ENCODE assay signal across 23 cellular contexts in the genomic region with DNA sequence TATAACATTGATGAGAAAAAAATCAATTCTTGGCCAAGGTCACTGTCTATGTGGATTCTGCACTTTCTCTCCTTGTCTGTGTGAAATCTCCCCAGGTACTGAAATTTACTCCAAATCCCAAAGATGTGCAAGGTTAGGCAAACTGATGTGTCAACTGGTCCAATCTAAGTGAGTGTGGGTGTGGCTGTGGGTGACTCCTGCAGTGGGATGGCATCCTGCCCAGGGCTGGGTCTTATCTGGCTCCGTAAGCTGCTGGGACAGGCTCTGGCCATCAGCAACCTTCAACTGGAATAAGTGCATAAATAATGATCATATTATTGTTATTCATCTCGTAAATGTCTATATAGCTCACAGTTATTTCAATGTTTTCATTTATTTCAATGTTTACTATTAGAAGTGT.
DNase-seq lines count a peak whose midpoint lies in the region; TF ChIP-seq lines count a peak whose summit lies in the region.
"Had no signal": no experiment of that assay in that cellular context is flagged by ENCODE, and none has a peak within 500 bp of the region (broad histone marks: within the 10 kb centered on the region; RNA-seq: fewer than 3 reads in every experiment).

No MANE protein-coding gene starts in this region.

- no peak overlapping the region for H3K27ac ChIP-seq in ovary
- H3K27ac ChIP-seq: psoas muscle, skin epidermis had no signal

- CTCF ChIA-PET in HEK293T (lab: Yijun Ruan, JAX), result no interaction called here

- POLR2A ChIA-PET in HEK293T (lab: Yijun Ruan, JAX), result no interaction called here

- H3K36me3 ChIP-seq in ovary, result no peaks in the 10 kb centered on the region

- no peak overlapping the region for H3K4me3 ChIP-seq in fibroblast of mammary gland (ENCODE audit: control insufficient read depth, low read depth, low read length)
- H3K4me3 ChIP-seq in ovary, result no peak overlapping the region
- H3K4me3 ChIP-seq: psoas muscle, skin epidermis had no signal

- WGBS in ovary, 3 donors, result 39 to 66% (median 64%) methylated on average over 2 of the region's 2 CpGs

- TF ChIP-seq POLR2A in ovary (IDR thresholded peaks at IDR 0.05), result no peak

- TF ChIP-seq CTCF in fibroblast of mammary gland (conservative IDR thresholded peaks at IDR 0.05; ENCODE audit: control insufficient read depth, insufficient read depth, low read depth, low read length) (no peak), ovary (IDR thresholded peaks at IDR 0.05) (no peak)

- TF ChIP-seq EP300 in ovary (IDR thresholded peaks at IDR 0.05), result no peak

- peaks cover 0 to 3% of the 10 kb centered on the region in 2 donors for H3K9me3 ChIP-seq in ovary

- H3K27me3 ChIP-seq in ovary, result no peaks in the 10 kb centered on the region

- intact Hi-C loops in ovary (cut with DNase I), result no loop called here

- DNase-seq in M059J (ENCODE audit: low read depth) (peak; percentile 48), amniotic epithelial cell (ENCODE audit: low read depth) (peak; percentile 84), fibroblast of mammary gland (ENCODE audit: low read depth) (peak; percentile 30), ovary (peak in 3 of 5 donors; percentile 44 to 70 (median 53)), globus pallidus (ENCODE audit: low spot score) (no peak), ecto neural progenitor cell (ENCODE audit: low spot score) (no peak), HEK293T (ENCODE audit: extremely low spot score) (no peak)
- DNase-seq: activated CD8-positive, alpha-beta memory T cell treated with anti-CD3 and anti-CD28 coated beads, Interleukin-2, amount 10 ng/mL, durations not matched to agents 7 days and 5 days; activated naive CD8-positive, alpha-beta T cell treated with anti-CD3 and anti-CD28 coated beads, Interleukin-2, amount 10 ng/mL, durations not matched to agents 7 days and 5 days; CD8-positive, alpha-beta memory T cell; DMS53; effector CD4-positive, alpha-beta T cell; GOT3; immature natural killer cell; Kasumi-1; NCI-H1105 treated with DMSO at 0.1 percent for 48 hours; NCI-H2081 treated with DMSO at 0.1 percent for 48 hours; NCI-H446 treated with DMSO at 0.1 percent for 48 hours; stimulated activated naive CD8-positive, alpha-beta T cell treated with anti-CD3 and anti-CD28 coated beads, Interleukin-15, Interleukin-2, amounts not matched to agents 100 U/mL and 50 U/mL, for 24 hours; T1000; trophoblast cell had no signal

- H3K4me1 ChIP-seq in ovary (ENCODE audit: insufficient read depth), result peaks cover 2% of the 10 kb centered on the region

TF ChIP-seq in HEK293T, 16 proteins besides CTCF, POLR2A, EP300 and RAD21:
- TF ChIP-seq ELF4 (IDR thresholded peaks at IDR 0.05) (no peak), BHLHE40 (IDR thresholded peaks at IDR 0.05; ENCODE audit: borderline replicate concordance) (no peak), NFRKB (IDR thresholded peaks at IDR 0.05) (no peak), HDGF (IDR thresholded peaks at IDR 0.05; ENCODE audit: borderline replicate concordance) (no peak), FOXK2 (IDR thresholded peaks at IDR 0.05) (no peak), FOXA1 (IDR thresholded peaks at IDR 0.05) (no peak), FOXM1 (IDR thresholded peaks at IDR 0.05; ENCODE audit: borderline replicate concordance) (no peak)
- TF ChIP-seq, protein P1, sequence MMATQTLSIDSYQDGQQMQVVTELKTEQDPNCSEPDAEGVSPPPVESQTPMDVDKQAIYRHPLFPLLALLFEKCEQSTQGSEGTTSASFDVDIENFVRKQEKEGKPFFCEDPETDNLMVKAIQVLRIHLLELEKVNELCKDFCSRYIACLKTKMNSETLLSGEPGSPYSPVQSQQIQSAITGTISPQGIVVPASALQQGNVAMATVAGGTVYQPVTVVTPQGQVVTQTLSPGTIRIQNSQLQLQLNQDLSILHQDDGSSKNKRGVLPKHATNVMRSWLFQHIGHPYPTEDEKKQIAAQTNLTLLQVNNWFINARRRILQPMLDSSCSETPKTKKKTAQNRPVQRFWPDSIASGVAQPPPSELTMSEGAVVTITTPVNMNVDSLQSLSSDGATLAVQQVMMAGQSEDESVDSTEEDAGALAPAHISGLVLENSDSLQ (IDR thresholded peaks at IDR 0.05), result no peak
TF ChIP-seq in HEK293T: peak in this region for 0.

Comparison
In these comparisons a context has a peak if more than half of its experiments do, and no peak if none do; other contexts are left out.
1. DNase-seq: peak in M059J (single experiment), amniotic epithelial cell (single experiment), fibroblast of mammary gland (single experiment) and ovary (3 of 5); none in globus pallidus (single experiment), ecto neural progenitor cell (single experiment) and HEK293T (single experiment).